Comparison of ENCODE assay signal across 20 cellular contexts in the genomic region with DNA sequence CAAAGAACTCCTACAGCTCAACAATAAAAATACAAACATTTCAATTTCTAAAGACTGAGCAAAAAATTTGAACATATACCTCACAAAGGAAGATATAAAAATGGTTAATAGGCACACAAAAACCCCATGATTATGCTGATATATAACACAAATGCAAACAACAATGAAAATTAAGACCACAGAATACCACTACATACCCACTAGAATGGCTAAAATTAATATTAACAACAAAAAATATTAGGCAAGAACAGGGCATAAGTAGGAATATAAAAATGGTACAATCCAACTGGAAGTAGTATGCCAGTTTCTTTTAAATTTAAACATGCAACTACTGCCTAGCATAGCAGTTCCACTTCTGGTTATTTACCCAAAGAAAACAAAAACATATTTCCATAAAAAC.
"Had no signal": no experiment of that assay in that cellular context is flagged by ENCODE, and none has a peak within 500 bp of the region (broad histone marks: within the 10 kb centered on the region; RNA-seq: fewer than 3 reads in every experiment).

No MANE protein-coding gene starts in this region.

- H3K27ac ChIP-seq: coronary artery, esophagus muscularis mucosa, foreskin keratinocyte, gastroesophageal sphincter, heart left ventricle, hepatocyte, left lung, lower lobe of right lung had no signal

- H3K4me1 Mint-ChIP-seq: naive thymus-derived CD4-positive, alpha-beta T cell had no signal

- H3K9me3 ChIP-seq: esophagus muscularis mucosa, gastroesophageal sphincter, heart left ventricle, left lung, lower lobe of right lung had no signal

- DNase-seq: dermis blood vessel endothelial cell; dorsolateral prefrontal cortex; effector CD4-positive, alpha-beta T cell; effector memory CD4-positive, alpha-beta T cell; foreskin keratinocyte; heart left ventricle; hypothalamus; left cardiac atrium; left lung; left ventricle myocardium superior; lower lobe of right lung; mesendoderm; midbrain; naive thymus-derived CD4-positive, alpha-beta T cell had no signal

- H3K27ac Mint-ChIP-seq: naive thymus-derived CD4-positive, alpha-beta T cell had no signal

- H2AFZ ChIP-seq: hepatocyte had no signal

- H3K4me2 ChIP-seq: hepatocyte had no signal

- H3K4me3 ChIP-seq: coronary artery, dorsolateral prefrontal cortex, esophagus muscularis mucosa, gastroesophageal sphincter, heart left ventricle, hepatocyte, left lung, lower lobe of right lung had no signal

- H3K4me3 Mint-ChIP-seq: naive thymus-derived CD4-positive, alpha-beta T cell had no signal

- FAIRE-seq: colon, endothelial cell of umbilical vein had no signal

- H3K4me1 ChIP-seq: foreskin keratinocyte, left lung had no signal

- H3K27me3 ChIP-seq: dorsolateral prefrontal cortex, esophagus muscularis mucosa, foreskin keratinocyte, gastroesophageal sphincter, heart left ventricle, hepatocyte, left lung had no signal

- ATAC-seq: foreskin keratinocyte; gastroesophageal sphincter; heart left ventricle; left cardiac atrium; left lung; left ventricle myocardium superior; lower lobe of right lung; naive thymus-derived CD4-positive, alpha-beta T cell had no signal

- H3K36me3 ChIP-seq: esophagus muscularis mucosa, heart left ventricle, left lung, lower lobe of right lung had no signal
